In the genomic region with DNA sequence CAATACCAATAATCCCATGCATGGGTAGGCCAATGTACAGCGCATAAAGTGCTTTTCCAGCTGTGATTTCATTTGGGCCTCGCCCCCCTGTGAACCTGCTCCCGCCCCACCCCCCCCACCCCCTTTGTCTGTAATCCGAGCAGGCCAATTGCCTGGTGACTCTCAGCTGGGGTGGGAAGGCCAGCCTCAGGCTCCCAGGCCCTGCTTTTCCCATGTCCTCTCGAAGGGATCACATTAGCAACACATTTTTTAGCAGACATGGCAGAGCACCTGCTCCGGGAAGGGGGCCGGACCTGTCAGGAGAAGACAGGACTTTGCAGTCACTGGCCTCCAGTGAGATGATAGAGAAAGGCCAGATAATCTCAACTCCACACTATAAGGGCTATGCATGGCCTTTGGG, we compare ENCODE assay signal across 1 cellular context.
TF ChIP-seq lines count a peak whose summit lies in the region.

No MANE protein-coding gene starts in this region.

TF ChIP-seq in GM23338, 12 proteins besides CTCF, POLR2A, EP300 and RAD21 (continued from another document):
- TF ChIP-seq, protein P1, sequence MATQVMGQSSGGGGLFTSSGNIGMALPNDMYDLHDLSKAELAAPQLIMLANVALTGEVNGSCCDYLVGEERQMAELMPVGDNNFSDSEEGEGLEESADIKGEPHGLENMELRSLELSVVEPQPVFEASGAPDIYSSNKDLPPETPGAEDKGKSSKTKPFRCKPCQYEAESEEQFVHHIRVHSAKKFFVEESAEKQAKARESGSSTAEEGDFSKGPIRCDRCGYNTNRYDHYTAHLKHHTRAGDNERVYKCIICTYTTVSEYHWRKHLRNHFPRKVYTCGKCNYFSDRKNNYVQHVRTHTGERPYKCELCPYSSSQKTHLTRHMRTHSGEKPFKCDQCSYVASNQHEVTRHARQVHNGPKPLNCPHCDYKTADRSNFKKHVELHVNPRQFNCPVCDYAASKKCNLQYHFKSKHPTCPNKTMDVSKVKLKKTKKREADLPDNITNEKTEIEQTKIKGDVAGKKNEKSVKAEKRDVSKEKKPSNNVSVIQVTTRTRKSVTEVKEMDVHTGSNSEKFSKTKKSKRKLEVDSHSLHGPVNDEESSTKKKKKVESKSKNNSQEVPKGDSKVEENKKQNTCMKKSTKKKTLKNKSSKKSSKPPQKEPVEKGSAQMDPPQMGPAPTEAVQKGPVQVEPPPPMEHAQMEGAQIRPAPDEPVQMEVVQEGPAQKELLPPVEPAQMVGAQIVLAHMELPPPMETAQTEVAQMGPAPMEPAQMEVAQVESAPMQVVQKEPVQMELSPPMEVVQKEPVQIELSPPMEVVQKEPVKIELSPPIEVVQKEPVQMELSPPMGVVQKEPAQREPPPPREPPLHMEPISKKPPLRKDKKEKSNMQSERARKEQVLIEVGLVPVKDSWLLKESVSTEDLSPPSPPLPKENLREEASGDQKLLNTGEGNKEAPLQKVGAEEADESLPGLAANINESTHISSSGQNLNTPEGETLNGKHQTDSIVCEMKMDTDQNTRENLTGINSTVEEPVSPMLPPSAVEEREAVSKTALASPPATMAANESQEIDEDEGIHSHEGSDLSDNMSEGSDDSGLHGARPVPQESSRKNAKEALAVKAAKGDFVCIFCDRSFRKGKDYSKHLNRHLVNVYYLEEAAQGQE (IDR thresholded peaks at IDR 0.05; ENCODE audit: unreplicated experiment) = no peak
- no peak for TF ChIP-seq CREB1 (CRISPR knock-in tag; IDR thresholded peaks at IDR 0.05; ENCODE audit: low read depth)
- TF ChIP-seq NANOG (IDR thresholded peaks at IDR 0.05; ENCODE audit: borderline replicate concordance) = no peak
- TF ChIP-seq, protein P2, sequence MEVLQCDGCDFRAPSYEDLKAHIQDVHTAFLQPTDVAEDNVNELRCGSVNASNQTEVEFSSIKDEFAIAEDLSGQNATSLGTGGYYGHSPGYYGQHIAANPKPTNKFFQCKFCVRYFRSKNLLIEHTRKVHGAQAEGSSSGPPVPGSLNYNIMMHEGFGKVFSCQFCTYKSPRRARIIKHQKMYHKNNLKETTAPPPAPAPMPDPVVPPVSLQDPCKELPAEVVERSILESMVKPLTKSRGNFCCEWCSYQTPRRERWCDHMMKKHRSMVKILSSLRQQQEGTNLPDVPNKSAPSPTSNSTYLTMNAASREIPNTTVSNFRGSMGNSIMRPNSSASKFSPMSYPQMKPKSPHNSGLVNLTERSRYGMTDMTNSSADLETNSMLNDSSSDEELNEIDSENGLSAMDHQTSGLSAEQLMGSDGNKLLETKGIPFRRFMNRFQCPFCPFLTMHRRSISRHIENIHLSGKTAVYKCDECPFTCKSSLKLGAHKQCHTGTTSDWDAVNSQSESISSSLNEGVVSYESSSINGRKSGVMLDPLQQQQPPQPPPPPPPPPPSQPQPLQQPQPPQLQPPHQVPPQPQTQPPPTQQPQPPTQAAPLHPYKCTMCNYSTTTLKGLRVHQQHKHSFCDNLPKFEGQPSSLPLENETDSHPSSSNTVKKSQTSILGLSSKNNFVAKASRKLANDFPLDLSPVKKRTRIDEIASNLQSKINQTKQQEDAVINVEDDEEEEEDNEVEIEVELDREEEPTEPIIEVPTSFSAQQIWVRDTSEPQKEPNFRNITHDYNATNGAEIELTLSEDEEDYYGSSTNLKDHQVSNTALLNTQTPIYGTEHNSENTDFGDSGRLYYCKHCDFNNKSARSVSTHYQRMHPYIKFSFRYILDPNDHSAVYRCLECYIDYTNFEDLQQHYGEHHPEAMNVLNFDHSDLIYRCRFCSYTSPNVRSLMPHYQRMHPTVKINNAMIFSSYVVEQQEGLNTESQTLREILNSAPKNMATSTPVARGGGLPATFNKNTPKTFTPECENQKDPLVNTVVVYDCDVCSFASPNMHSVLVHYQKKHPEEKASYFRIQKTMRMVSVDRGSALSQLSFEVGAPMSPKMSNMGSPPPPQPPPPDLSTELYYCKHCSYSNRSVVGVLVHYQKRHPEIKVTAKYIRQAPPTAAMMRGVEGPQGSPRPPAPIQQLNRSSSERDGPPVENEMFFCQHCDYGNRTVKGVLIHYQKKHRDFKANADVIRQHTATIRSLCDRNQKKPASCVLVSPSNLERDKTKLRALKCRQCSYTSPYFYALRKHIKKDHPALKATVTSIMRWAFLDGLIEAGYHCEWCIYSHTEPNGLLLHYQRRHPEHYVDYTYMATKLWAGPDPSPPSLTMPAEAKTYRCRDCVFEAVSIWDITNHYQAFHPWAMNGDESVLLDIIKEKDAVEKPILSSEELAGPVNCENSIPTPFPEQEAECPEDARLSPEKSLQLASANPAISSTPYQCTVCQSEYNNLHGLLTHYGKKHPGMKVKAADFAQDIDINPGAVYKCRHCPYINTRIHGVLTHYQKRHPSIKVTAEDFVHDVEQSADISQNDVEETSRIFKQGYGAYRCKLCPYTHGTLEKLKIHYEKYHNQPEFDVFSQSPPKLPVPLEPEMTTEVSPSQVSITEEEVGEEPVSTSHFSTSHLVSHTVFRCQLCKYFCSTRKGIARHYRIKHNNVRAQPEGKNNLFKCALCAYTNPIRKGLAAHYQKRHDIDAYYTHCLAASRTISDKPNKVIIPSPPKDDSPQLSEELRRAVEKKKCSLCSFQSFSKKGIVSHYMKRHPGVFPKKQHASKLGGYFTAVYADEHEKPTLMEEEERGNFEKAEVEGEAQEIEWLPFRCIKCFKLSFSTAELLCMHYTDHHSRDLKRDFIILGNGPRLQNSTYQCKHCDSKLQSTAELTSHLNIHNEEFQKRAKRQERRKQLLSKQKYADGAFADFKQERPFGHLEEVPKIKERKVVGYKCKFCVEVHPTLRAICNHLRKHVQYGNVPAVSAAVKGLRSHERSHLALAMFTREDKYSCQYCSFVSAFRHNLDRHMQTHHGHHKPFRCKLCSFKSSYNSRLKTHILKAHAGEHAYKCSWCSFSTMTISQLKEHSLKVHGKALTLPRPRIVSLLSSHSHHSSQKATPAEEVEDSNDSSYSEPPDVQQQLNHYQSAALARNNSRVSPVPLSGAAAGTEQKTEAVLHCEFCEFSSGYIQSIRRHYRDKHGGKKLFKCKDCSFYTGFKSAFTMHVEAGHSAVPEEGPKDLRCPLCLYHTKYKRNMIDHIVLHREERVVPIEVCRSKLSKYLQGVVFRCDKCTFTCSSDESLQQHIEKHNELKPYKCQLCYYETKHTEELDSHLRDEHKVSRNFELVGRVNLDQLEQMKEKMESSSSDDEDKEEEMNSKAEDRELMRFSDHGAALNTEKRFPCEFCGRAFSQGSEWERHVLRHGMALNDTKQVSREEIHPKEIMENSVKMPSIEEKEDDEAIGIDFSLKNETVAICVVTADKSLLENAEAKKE (CRISPR knock-in tag; IDR thresholded peaks at IDR 0.05) = no peak
- no peak for TF ChIP-seq ZNF114 (CRISPR knock-in tag; IDR thresholded peaks at IDR 0.05)
